8 cellular contexts compared by ENCODE assay signal in genomic region chr17:40177275-40177874, GRCh38. TPM values are rescaled to one million over a fixed set of nuclear protein-coding genes. Genes with fewer than 3 reads are reported as not detected.
DNase-seq lines count a peak whose midpoint lies in the region; ATAC-seq and TF ChIP-seq lines count a peak whose summit lies in the region.

Gene RAPGEFL1, plus strand, starts transcription at chr17:40177470. Its CDS starts 392 bp downstream, at chr17:40177862.

- peak within 1 kb of the TSS; percentile 66 for H3K4me3 ChIP-seq in HUES6 (ENCODE audit: low read depth, low read length)
- peak within 1 kb of the TSS; percentile 59 for H3K4me3 ChIP-seq in adipocyte (ENCODE audit: low read length)
- peak within 1 kb of the TSS; percentile 31 to 51 for H3K4me3 ChIP-seq in uterus

- peak within 1 kb of the TSS; percentile 31 for H3K9ac ChIP-seq in HUES6 (ENCODE audit: low read length)
- H3K9ac ChIP-seq in adipocyte (ENCODE audit: low read length), result peak within 1 kb of the TSS; percentile 56

- H3K27me3 ChIP-seq in HUES6 (ENCODE audit: control insufficient read depth, insufficient read depth, low read length) (no peaks in the 10 kb centered on the region), adipocyte (replicated peaks; ENCODE audit: control insufficient read depth, insufficient read depth, low read length) (no peaks in the 10 kb centered on the region), uterus (no peaks in the 10 kb centered on the region)

- ATAC-seq in left cardiac atrium, result peak; percentile 90 to 92

- peaks cover 27% of the 10 kb centered on the region for H3K36me3 ChIP-seq in HUES6 (ENCODE audit: control insufficient read depth, insufficient read depth, low read length)
- H3K36me3 ChIP-seq in adipocyte (ENCODE audit: control insufficient read depth, insufficient read depth, low read length, severe bottlenecking), result peaks cover 30% of the 10 kb centered on the region
- H3K36me3 ChIP-seq in uterus, result no peaks in the 10 kb centered on the region

- peaks cover 25% of the 10 kb centered on the region for H3K4me1 ChIP-seq in HUES6 (ENCODE audit: control insufficient read depth, insufficient read depth, low read length)
- H3K4me1 ChIP-seq in adipocyte (ENCODE audit: control insufficient read depth, insufficient read depth, low read length), result peaks cover 4% of the 10 kb centered on the region
- H3K4me1 ChIP-seq in uterus, result peaks cover 0 to 15% of the 10 kb centered on the region in 2 donors

- peak in 1 of 2 donors; percentile 42 for TF ChIP-seq POLR2A in uterus (IDR thresholded peaks at IDR 0.05)

- intact Hi-C loops in left cardiac atrium (cut with DNase I) (loop anchor here (5.0 to 10.0 kb wide), 2 partner anchors 63 to 160 kb away; partner anchors contain the start of gene CSF3 (in 1 of the 2)), uterus (cut with DNase I; ENCODE audit: low total_unique reads) (no loop called here)

- peak; percentile 71 for DNase-seq in ELR (ENCODE audit: low read depth)
- peak; percentile 20 to 42 for DNase-seq in SW 1271 (lab: John Stamatoyannopoulos, UW)
- peak; percentile 79 for DNase-seq in adipocyte (ENCODE audit: low read depth)
- DNase-seq in left cardiac atrium, result peak; percentile 82
- peak; percentile 64 for DNase-seq in putamen (ENCODE audit: low spot score)
- DNase-seq in uterus, result peak; percentile 75 to 78
- DNase-seq in pons (ENCODE audit: low spot score), result no peak

- peak in 2 of 4 experiments; percentile 7 to 10 for TF ChIP-seq CTCF in uterus (IDR thresholded peaks at IDR 0.05)

- H3K27ac ChIP-seq in HUES6 (ENCODE audit: low read depth, low read length) (no peak within 1 kb of the TSS), uterus (peak within 1 kb of the TSS; percentile 18 to 33)

- H3K9me3 ChIP-seq in HUES6 (ENCODE audit: control insufficient read depth, insufficient read depth, low read depth, low read length), result no peaks in the 10 kb centered on the region
- H3K9me3 ChIP-seq in adipocyte (ENCODE audit: control insufficient read depth, low read length), result no peaks in the 10 kb centered on the region
- H3K9me3 ChIP-seq in uterus, result no peaks in the 10 kb centered on the region

RNA-seq across cellular contexts. Expression of gene RAPGEFL1, which starts in this region (rescaled TPM):
- total RNA-seq in left cardiac atrium, result 1 to 10 TPM; 2.8 to 4.6 TPM
- 10 to 100 TPM in 1 of 4 donors, 1 to 10 TPM in 1, under 1 TPM in 2; 0.29 to 21.5 (median 2.0) TPM for total RNA-seq in uterus
